18 cellular contexts compared by ENCODE assay signal in the genomic region with DNA sequence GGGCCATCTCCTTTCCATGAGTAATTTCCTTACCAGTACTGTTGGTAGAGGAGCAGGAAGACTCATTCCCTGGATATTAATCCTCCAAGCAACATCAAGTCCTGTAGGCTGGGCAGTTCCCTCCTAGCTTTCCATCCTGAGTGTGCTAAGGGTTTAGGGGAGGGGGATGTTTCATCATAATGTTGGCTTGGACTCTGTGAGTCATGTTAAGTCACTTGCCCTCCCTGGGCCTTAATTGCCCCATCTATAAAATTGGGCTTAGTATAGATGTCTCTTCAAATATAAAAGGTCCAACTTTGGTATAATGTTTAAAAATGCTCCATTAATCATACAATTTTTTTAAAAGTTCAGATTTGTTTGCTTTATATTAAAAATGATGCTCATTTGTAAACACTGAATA. TPM values are rescaled to one million over a fixed set of nuclear protein-coding genes. Genes with fewer than 3 reads are reported as not detected.
DNase-seq lines count a peak whose midpoint lies in the region; TF ChIP-seq lines count a peak whose summit lies in the region.
"Had no signal": no experiment of that assay in that cellular context is flagged by ENCODE, and none has a peak within 500 bp of the region (broad histone marks: within the 10 kb centered on the region; RNA-seq: fewer than 3 reads in every experiment).

No MANE protein-coding gene starts in this region.

- peak; percentile 60 for DNase-seq in GM23248
- DNase-seq in RPMI7951 (ENCODE audit: low read depth) = peak; percentile 39
- peak; percentile 20 for DNase-seq in fibroblast of gingiva (ENCODE audit: low read depth)
- peak; percentile 69 for DNase-seq in osteoblast (ENCODE audit: insufficient read length, low spot score, missing footprints)
- no peak for DNase-seq in NCI-H82 treated with DMSO at 0.1 percent for 48 hours (lab: John Stamatoyannopoulos, UW; ENCODE audit: unreplicated experiment)
- DNase-seq in trophoblast cell = no peak
- DNase-seq in GOT3 (lab: John Stamatoyannopoulos, UW) = no peak
- DNase-seq in activated CD4-positive, alpha-beta T cell treated with anti-CD3 and anti-CD28 coated beads for 1 hour = no peak
- DNase-seq: activated CD4-positive, alpha-beta T cell treated with anti-CD3 and anti-CD28 coated beads, Interleukin-2, amount 10 ng/mL, durations not matched to agents 7 days and 5 days; COR-L47; dermis blood vessel endothelial cell; DND-41; heart left ventricle; Kasumi-1; left lung; NCI-H2081 treated with DMSO at 0.1 percent for 48 hours; NCI-H524 treated with DMSO at 0.1 percent for 48 hours; stimulated activated CD4-positive, alpha-beta T cell treated with anti-CD3 and anti-CD28 coated beads, Interleukin-4, amount 100 ng/mL, for 1 hour had no signal

- H3K4me1 ChIP-seq in GM23248 (ENCODE audit: insufficient read depth) (peaks cover 13% of the 10 kb centered on the region), osteoblast (ENCODE audit: insufficient read depth, low read length) (no peaks in the 10 kb centered on the region), trophoblast cell (ENCODE audit: control insufficient read depth in 1 of 2, insufficient read depth in 2 of 2, low read length in 2 of 2) (no peaks in the 10 kb centered on the region)

- H3K4ac ChIP-seq in trophoblast cell (ENCODE audit: low read depth, low read length) = no peak overlapping the region

- H3K4me2 ChIP-seq in GM23248 (ENCODE audit: unreplicated experiment) (no peak overlapping the region), osteoblast (ENCODE audit: insufficient read depth, low read length) (no peak overlapping the region), trophoblast cell (ENCODE audit: low read length) (no peak overlapping the region)

- H3K27me3 ChIP-seq in GM23248 (replicated peaks; ENCODE audit: insufficient read depth) (no peaks in the 10 kb centered on the region), osteoblast (ENCODE audit: insufficient read depth, low read length) (no peaks in the 10 kb centered on the region), trophoblast cell (ENCODE audit: insufficient read depth, low read length) (no peaks in the 10 kb centered on the region)
- H3K27me3 ChIP-seq: heart left ventricle, left lung had no signal

- H3K9ac ChIP-seq in GM23248 (no peak overlapping the region), trophoblast cell (ENCODE audit: low read length) (no peak overlapping the region)

- 0 out of 2 replicates have a peak, but pooled peaks cover 15% of the 10 kb centered on the region for H3F3A ChIP-seq in GM23248 (ENCODE audit: insufficient read depth)

- H3K4me3 ChIP-seq in GM23248 = no peak overlapping the region
- H3K4me3 ChIP-seq in osteoblast (ENCODE audit: insufficient read depth, low read length) = no peak overlapping the region
- H3K4me3 ChIP-seq in trophoblast cell (ENCODE audit: low read depth, low read length) = no peak overlapping the region
- H3K4me3 ChIP-seq: heart left ventricle, left lung had no signal

- H3K14ac ChIP-seq in trophoblast cell (ENCODE audit: low read length) = no peak overlapping the region

- H3K79me2 ChIP-seq in GM23248 (ENCODE audit: insufficient read depth) (no peaks in the 10 kb centered on the region), osteoblast (ENCODE audit: insufficient read depth, low read length) (no peaks in the 10 kb centered on the region), trophoblast cell (ENCODE audit: control insufficient read depth, insufficient read depth, low read length, poor library complexity) (no peaks in the 10 kb centered on the region)

- H2AFZ ChIP-seq in GM23248 = no peak overlapping the region
- no peak overlapping the region for H2AFZ ChIP-seq in osteoblast (ENCODE audit: low read length)
- no peak overlapping the region for H2AFZ ChIP-seq in trophoblast cell (ENCODE audit: insufficient read depth, low read length, poor library complexity)

- in situ Hi-C loops in GM23248 (cut with MboI) = no loop called here

- H3K23ac ChIP-seq in trophoblast cell (ENCODE audit: low read length) = no peak overlapping the region

- no peak overlapping the region for H4K12ac ChIP-seq in trophoblast cell (ENCODE audit: low read depth, low read length)

- no peaks in the 10 kb centered on the region for H3K9me2 ChIP-seq in GM23248 (ENCODE audit: insufficient read depth)

- H3K9me3 ChIP-seq in GM23248 (ENCODE audit: low read depth) (no peaks in the 10 kb centered on the region), osteoblast (ENCODE audit: low read depth, low read length) (no peaks in the 10 kb centered on the region), trophoblast cell (ENCODE audit: insufficient read depth, low read depth, low read length) (no peaks in the 10 kb centered on the region)
- H3K9me3 ChIP-seq: heart left ventricle, left lung had no signal

- H3K18ac ChIP-seq in trophoblast cell (ENCODE audit: low read length) = no peak overlapping the region

- no peaks in the 10 kb centered on the region for H4K20me1 ChIP-seq in GM23248 (ENCODE audit: insufficient read depth)
- peaks cover 14% of the 10 kb centered on the region for H4K20me1 ChIP-seq in osteoblast (ENCODE audit: insufficient read depth, low read length)

- H2BK120ac ChIP-seq in trophoblast cell (ENCODE audit: insufficient read depth, low read length, poor library complexity) = no peak overlapping the region

- no peaks in the 10 kb centered on the region for H3K79me1 ChIP-seq in trophoblast cell (ENCODE audit: low read length)

- H2BK12ac ChIP-seq in trophoblast cell (ENCODE audit: low read length) = no peak overlapping the region

- no peak for TF ChIP-seq CTCF in osteoblast (IDR thresholded peaks at IDR 0.05; ENCODE audit: extremely low read depth, low read depth, low read length)

- H3K27ac ChIP-seq in GM23248 = no peak overlapping the region
- H3K27ac ChIP-seq in osteoblast (ENCODE audit: low read depth, low read length) = no peak overlapping the region
- H3K27ac ChIP-seq in trophoblast cell (ENCODE audit: low read depth, low read length) = no peak overlapping the region
- H3K27ac ChIP-seq: heart left ventricle, left lung had no signal

- peaks cover 14% of the 10 kb centered on the region; the same call in 1 of the 2 replicates for H3K36me3 ChIP-seq in GM23248 (ENCODE audit: low read depth)
- H3K36me3 ChIP-seq in osteoblast (ENCODE audit: insufficient read depth, low read length) = peaks cover 26% of the 10 kb centered on the region
- peaks cover 14 to 16% of the 10 kb centered on the region in 2 experiments for H3K36me3 ChIP-seq in trophoblast cell (ENCODE audit: control insufficient read depth in 1 of 2, insufficient read depth in 2 of 2, low read length in 2 of 2)

- H4K8ac ChIP-seq in trophoblast cell (ENCODE audit: low read depth, low read length) = no peak overlapping the region

- no peak overlapping the region for H2BK5ac ChIP-seq in trophoblast cell (ENCODE audit: low read depth, low read length, poor library complexity)

- no peak overlapping the region for H2AK5ac ChIP-seq in trophoblast cell (ENCODE audit: low read length)

- H4K91ac ChIP-seq in trophoblast cell (ENCODE audit: low read depth, low read length) = no peak overlapping the region

RNA-seq across cellular contexts. Expression of gene TLE3, which starts 52.7 kb away (rescaled TPM):
- 25.3 and 37.6 TPM in 2 replicates for total RNA-seq in GM23248 (2014; rRNA removed; shearing (Covaris generic))
- polyA plus RNA-seq in GM23248 (2016; fragmentation: Nextera tagmentation; extraction: Ambion mirVana) = 9.8 and 11.7 TPM in 2 replicates
- 20.4 and 24.4 TPM in 2 replicates for total RNA-seq in RPMI7951 (2014; rRNA removed; shearing (Covaris generic))
- total RNA-seq in osteoblast = 21.5 and 29.7 TPM in 2 replicates
- 139 and 146 TPM in 2 replicates for polyA plus RNA-seq in trophoblast cell (2013)

Comparison
In these comparisons a context has a peak if more than half of its experiments do, and no peak if none do; other contexts are left out.
1. DNase-seq: peak in GM23248 (single experiment), RPMI7951 (single experiment), fibroblast of gingiva (single experiment) and osteoblast (single experiment); none in NCI-H82 treated with DMSO at 0.1 percent for 48 hours (single experiment), trophoblast cell (0 of 2), GOT3 (single experiment) and activated CD4-positive, alpha-beta T cell treated with anti-CD3 and anti-CD28 coated beads for 1 hour (single experiment).